In the genomic region with DNA sequence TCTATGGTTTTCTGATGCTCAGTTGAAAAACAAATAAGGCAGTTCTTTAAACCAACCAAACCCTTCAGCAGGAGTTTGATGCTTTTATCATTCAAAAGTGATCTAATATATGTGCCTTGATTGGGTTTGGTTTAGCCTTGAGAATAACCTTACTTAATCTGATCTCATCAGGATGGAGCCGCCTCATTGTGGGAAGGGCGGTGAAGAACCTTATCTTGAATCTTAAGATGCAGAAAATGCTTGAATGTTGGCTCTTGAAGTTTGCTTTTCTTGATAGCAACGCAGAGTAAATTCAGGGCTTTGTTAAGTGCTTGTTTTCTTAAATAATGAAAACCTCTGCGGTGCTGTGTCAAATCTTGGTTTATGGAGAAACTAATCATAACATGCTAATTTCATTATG, we compare ENCODE assay signal across 8 cellular contexts.
DNase-seq lines count a peak whose midpoint lies in the region; FAIRE-seq and TF ChIP-seq lines count a peak whose summit lies in the region.

No MANE protein-coding gene starts in this region.

- H3K27me3 Mint-ChIP-seq in endothelial cell (ENCODE audit: unreplicated experiment) = peaks cover 8% of the 10 kb centered on the region

- H3K4me3 Mint-ChIP-seq in endothelial cell (ENCODE audit: unreplicated experiment) = peak overlapping the region; percentile 94

- H3K36me3 Mint-ChIP-seq in endothelial cell (ENCODE audit: low read depth, unreplicated experiment) = peaks cover 8% of the 10 kb centered on the region

- H3K9me3 Mint-ChIP-seq in endothelial cell (ENCODE audit: unreplicated experiment) = no peaks in the 10 kb centered on the region

- peaks cover 3% of the 10 kb centered on the region; the same call in 1 of the 2 replicates for H3K36me3 ChIP-seq in GM06990 (ENCODE audit: control insufficient read depth, insufficient read depth, low read length)
- no peaks in the 10 kb centered on the region for H3K36me3 ChIP-seq in rectal smooth muscle tissue (ENCODE audit: control insufficient read depth, insufficient read depth, low read length)

- H3K4me1 Mint-ChIP-seq in endothelial cell (ENCODE audit: unreplicated experiment) = peaks cover 25% of the 10 kb centered on the region

- no peak overlapping the region for H3K27ac ChIP-seq in rectal smooth muscle tissue (ENCODE audit: low read depth, low read length)

- peaks cover 8% of the 10 kb centered on the region for H3K4me1 ChIP-seq in rectal smooth muscle tissue (ENCODE audit: control insufficient read depth, insufficient read depth, low read length)

- DNase-seq in GM06990 (ENCODE audit: extremely low read depth, insufficient read length) (no peak), RKO (ENCODE audit: low spot score) (peak; percentile 61), endothelial cell (ENCODE audit: low spot score) (no peak), germinal center (ENCODE audit: low spot score) (no peak), GM12891 (ENCODE audit: insufficient read length, low spot score) (no peak), GM19239 (ENCODE audit: insufficient read length, low spot score) (no peak), DMS114 treated with DMSO at 0.1 percent for 48 hours (lab: John Stamatoyannopoulos, UW; ENCODE audit: unreplicated experiment) (no peak)

- H3K27ac Mint-ChIP-seq in endothelial cell (ENCODE audit: unreplicated experiment) = peak overlapping the region; percentile 70

- H3K9ac ChIP-seq in rectal smooth muscle tissue (ENCODE audit: low read length) = no peak overlapping the region

- no peak for TF ChIP-seq CTCF in GM06990 (IDR thresholded peaks at IDR 0.05; ENCODE audit: insufficient read depth, low read length, poor library complexity, severe bottlenecking)
- no peak for TF ChIP-seq CTCF in endothelial cell (IDR thresholded peaks at IDR 0.05; ENCODE audit: unreplicated experiment)

- FAIRE-seq in GM12891 (lab: Jason Lieb, UNC) = no peak
- FAIRE-seq in GM19239 (lab: Jason Lieb, UNC) = no peak

- no peaks in the 10 kb centered on the region for H3K27me3 ChIP-seq in GM06990 (replicated peaks; ENCODE audit: control insufficient read depth, insufficient read depth, low read length)
- no peaks in the 10 kb centered on the region for H3K27me3 ChIP-seq in rectal smooth muscle tissue (ENCODE audit: control insufficient read depth, insufficient read depth, low read length)

- no peak for TF ChIP-seq POLR2A in GM12891 (IDR thresholded peaks at IDR 0.05; ENCODE audit: low read depth, low read length)

- H3K4me3 ChIP-seq in GM06990 (replicated peaks; ENCODE audit: low read depth, low read length) (peak overlapping the region; percentile 85), rectal smooth muscle tissue (ENCODE audit: low read length) (peak overlapping the region; percentile 86)

TF ChIP-seq in GM12891, 5 proteins besides CTCF, POLR2A, EP300 and RAD21:
- TF ChIP-seq TAF1 (IDR thresholded peaks at IDR 0.05; ENCODE audit: low read depth, low read length) (no peak), SPI1 (IDR thresholded peaks at IDR 0.05; ENCODE audit: low read depth, low read length) (no peak), POU2F2 (IDR thresholded peaks at IDR 0.05; ENCODE audit: low read depth, low read length) (no peak), POLR2AphosphoS5 (IDR thresholded peaks at IDR 0.05; ENCODE audit: low read depth, low read length) (no peak), PAX5 (IDR thresholded peaks at IDR 0.05; ENCODE audit: insufficient read depth, low read length, severe bottlenecking) (no peak)
